ENCODE assay signal across 2 cellular contexts in the genomic region with DNA sequence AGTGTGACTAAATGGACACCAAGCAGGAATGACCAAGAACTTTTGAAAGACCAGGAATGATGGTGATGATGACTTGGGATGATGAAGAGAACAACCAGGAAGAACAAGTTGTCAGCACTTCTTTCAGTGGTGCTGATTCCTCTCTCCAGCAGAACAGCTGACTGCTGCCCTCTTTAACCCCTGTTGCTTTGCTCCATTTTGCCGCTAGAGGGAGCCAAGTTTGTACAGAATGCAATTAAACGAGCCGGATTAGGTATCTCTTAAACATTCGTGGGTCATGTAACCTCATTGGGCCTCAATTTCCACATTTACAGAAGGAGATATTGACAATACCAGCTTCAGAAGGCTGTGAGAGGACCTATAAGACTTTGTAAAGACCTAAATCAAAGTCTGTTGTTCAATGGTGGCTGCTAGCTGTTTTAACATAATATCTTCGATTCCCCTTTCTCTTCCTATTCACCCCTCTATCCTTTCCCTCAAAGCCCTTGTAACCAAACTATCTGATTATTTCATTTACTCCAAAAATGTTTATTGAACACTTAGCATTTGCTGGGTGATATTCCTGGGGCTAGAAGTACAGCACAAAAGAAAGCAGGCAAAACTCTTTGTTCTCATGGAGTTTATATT.
TF ChIP-seq lines count a peak whose summit lies in the region.

No MANE protein-coding gene starts in this region.

TF ChIP-seq in HEK293, 187 proteins besides CTCF, POLR2A, EP300 and RAD21:
- TF ChIP-seq ZNF654 (tag by site-specific recombination; IDR thresholded peaks at IDR 0.05; ENCODE audit: low read depth) = peak; percentile 77
- TF ChIP-seq ZNF266 (tag by site-specific recombination; IDR thresholded peaks at IDR 0.05; ENCODE audit: low read depth) = no peak

TF ChIP-seq in K562, 482 proteins besides CTCF, POLR2A, EP300 and RAD21:
- TF ChIP-seq ZNF764 (CRISPR knock-in tag; IDR thresholded peaks at IDR 0.05; ENCODE audit: low read depth) = no peak
- TF ChIP-seq NUFIP1 (IDR thresholded peaks at IDR 0.05; ENCODE audit: partially characterized antibody) = no peak
- TF ChIP-seq DACH1 (IDR thresholded peaks at IDR 0.05; ENCODE audit: partially characterized antibody) = peak; percentile 70
- TF ChIP-seq SMC3 (conservative IDR thresholded peaks at IDR 0.05; ENCODE audit: insufficient read depth, low read depth, low read length) = peak; percentile 69
- TF ChIP-seq MAZ (CRISPR knock-in tag; conservative IDR thresholded peaks at IDR 0.05 in 1 of 2, IDR thresholded peaks at IDR 0.05 in 1 of 2) = no peak
- TF ChIP-seq, protein P1, sequence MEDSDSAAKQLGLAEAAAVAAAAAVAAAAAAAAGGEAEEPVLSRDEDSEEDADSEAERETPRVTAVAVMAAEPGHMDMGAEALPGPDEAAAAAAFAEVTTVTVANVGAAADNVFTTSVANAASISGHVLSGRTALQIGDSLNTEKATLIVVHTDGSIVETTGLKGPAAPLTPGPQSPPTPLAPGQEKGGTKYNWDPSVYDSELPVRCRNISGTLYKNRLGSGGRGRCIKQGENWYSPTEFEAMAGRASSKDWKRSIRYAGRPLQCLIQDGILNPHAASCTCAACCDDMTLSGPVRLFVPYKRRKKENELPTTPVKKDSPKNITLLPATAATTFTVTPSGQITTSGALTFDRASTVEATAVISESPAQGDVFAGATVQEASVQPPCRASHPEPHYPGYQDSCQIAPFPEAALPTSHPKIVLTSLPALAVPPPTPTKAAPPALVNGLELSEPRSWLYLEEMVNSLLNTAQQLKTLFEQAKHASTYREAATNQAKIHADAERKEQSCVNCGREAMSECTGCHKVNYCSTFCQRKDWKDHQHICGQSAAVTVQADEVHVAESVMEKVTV (CRISPR knock-in tag; IDR thresholded peaks at IDR 0.05) = 0 out of 2 replicates have a peak, but pooled peaks have one; percentile 18
- no peak for TF ChIP-seq ZSCAN32 (CRISPR knock-in tag; IDR thresholded peaks at IDR 0.05)
- TF ChIP-seq KLF16 (IDR thresholded peaks at IDR 0.05) = peak; percentile 27; the same call in 1 of the 2 replicates
- TF ChIP-seq TFAP4 (CRISPR knock-in tag; IDR thresholded peaks at IDR 0.05; ENCODE audit: borderline replicate concordance) = peak; percentile 37; the same call in 1 of the 2 replicates
- no peak for TF ChIP-seq HNRNPH1 (optimal IDR thresholded peaks at IDR 0.05; ENCODE audit: low read depth, low read length)
- TF ChIP-seq KAT8 (IDR thresholded peaks at IDR 0.05; ENCODE audit: low read depth) = no peak
- no peak for TF ChIP-seq ZNF280B (CRISPR knock-in tag; IDR thresholded peaks at IDR 0.05)
- no peak for TF ChIP-seq HMG20B (CRISPR knock-in tag; IDR thresholded peaks at IDR 0.05)
- no peak for TF ChIP-seq SRSF9 (IDR thresholded peaks at IDR 0.05; ENCODE audit: borderline replicate concordance, low read depth, low read length)
TF ChIP-seq in K562: peak in this region for 5.
